In genomic region chr2:26970928-26971627, GRCh38 we compare ENCODE assay signal across 1 cellular context.
TF ChIP-seq lines count a peak whose summit lies in the region.

No MANE protein-coding gene starts in this region.

TF ChIP-seq in K562, 482 proteins besides CTCF, POLR2A, EP300 and RAD21 (continued from another document):
- TF ChIP-seq PKNOX1 (IDR thresholded peaks at IDR 0.05) = peak; percentile 81
- TF ChIP-seq ZBTB11 (CRISPR knock-in tag; IDR thresholded peaks at IDR 0.05) = peak in 2 of 3 experiments; percentile 44 to 69; a peak in 3 of 6 replicates
